ENCODE assay signal across 20 cellular contexts in the genomic region with DNA sequence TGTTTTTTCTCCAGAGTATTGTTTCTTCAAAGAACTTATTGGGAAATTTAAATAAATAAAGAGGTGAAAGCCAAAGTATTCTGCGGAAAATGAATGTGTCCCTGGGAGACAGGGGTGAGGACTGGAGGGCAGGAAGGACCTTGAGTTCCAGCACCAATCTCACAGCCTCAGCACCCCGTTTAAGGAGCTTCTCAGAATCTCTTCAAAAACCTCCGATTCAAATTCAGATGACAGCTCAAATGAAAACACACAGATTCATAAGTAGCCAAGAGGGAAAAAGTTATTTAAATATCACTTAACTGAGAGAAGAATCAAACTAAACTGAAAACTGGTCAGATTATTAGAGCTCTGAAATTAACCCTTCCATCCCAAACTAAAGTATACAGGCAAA. TPM values are rescaled to one million over a fixed set of nuclear protein-coding genes. Genes with fewer than 3 reads are reported as not detected.
A peak's percentile ranks its signal among the peaks of the same experiment; 100 is the strongest.
DNase-seq lines count a peak whose midpoint lies in the region; ATAC-seq and TF ChIP-seq lines count a peak whose summit lies in the region.
"Had no signal": no experiment of that assay in that cellular context is flagged by ENCODE, and none has a peak within 500 bp of the region (broad histone marks: within the 10 kb centered on the region; RNA-seq: fewer than 3 reads in every experiment).

No MANE protein-coding gene starts in this region.

- no peak overlapping the region for H3K4me3 Mint-ChIP-seq in endothelial cell (ENCODE audit: unreplicated experiment)
- H3K4me3 Mint-ChIP-seq: CD4-positive, alpha-beta T cell; GM23338 had no signal

- H3K36me3 ChIP-seq in left ventricle myocardium inferior (no peaks in the 10 kb centered on the region), heart right ventricle (no peaks in the 10 kb centered on the region)

- intact Hi-C loops in left ventricle myocardium inferior (cut with micrococcal nuclease) (no loop called here), heart right ventricle (cut with DNase I) (no loop called here), dorsolateral prefrontal cortex (cut with DNase I) (no loop called here)

- H3K4me1 ChIP-seq in left ventricle myocardium inferior (peaks cover 55% of the 10 kb centered on the region), heart right ventricle (peaks cover 0 to 51% (median 31%) of the 10 kb centered on the region in 9 donors)

- peaks cover 13% of the 10 kb centered on the region for H3K4me1 Mint-ChIP-seq in endothelial cell (ENCODE audit: unreplicated experiment)

- no peak for DNase-seq in left ventricle myocardium inferior
- no peak for DNase-seq in heart right ventricle
- DNase-seq in dorsolateral prefrontal cortex, result no peak
- peak; percentile 62 for DNase-seq in midbrain (lab: John Stamatoyannopoulos, UW)
- DNase-seq in substantia nigra (lab: John Stamatoyannopoulos, UW), result peak in 2 of 49 donors; percentile 4 to 19
- no peak for DNase-seq in activated naive CD4-positive, alpha-beta T cell treated with anti-CD3 and anti-CD28 coated beads, Interleukin-2, amount 50 U/mL, for 72 hours (ENCODE audit: low spot score in 2 of 2)
- no peak for DNase-seq in NOMO-1 treated with dmso at 0.1 percent for 144 hours (lab: John Stamatoyannopoulos, UW; ENCODE audit: unreplicated experiment)
- no peak for DNase-seq in endothelial cell (ENCODE audit: low spot score)
- DNase-seq: AML-193; Caco-2; CD4-positive, alpha-beta T cell; DMS153; DMS79; GDM1; HCEC 1CT had no signal

- no peaks in the 10 kb centered on the region for H3K27me3 ChIP-seq in left ventricle myocardium inferior (ENCODE audit: low read depth)
- no peaks in the 10 kb centered on the region for H3K27me3 ChIP-seq in heart right ventricle
- no peaks in the 10 kb centered on the region for H3K27me3 ChIP-seq in dorsolateral prefrontal cortex

- no peak overlapping the region for H3K27ac Mint-ChIP-seq in activated naive CD4-positive, alpha-beta T cell treated with anti-CD3 and anti-CD28 coated beads, Interleukin-2, amount 50 U/mL, for 72 hours
- no peak overlapping the region for H3K27ac Mint-ChIP-seq in endothelial cell (ENCODE audit: unreplicated experiment)
- H3K27ac Mint-ChIP-seq: CD4-positive, alpha-beta T cell; GM23338 had no signal

- H3K9me3 ChIP-seq in left ventricle myocardium inferior (replicated peaks) (peaks cover 4% of the 10 kb centered on the region), heart right ventricle (peaks cover 0 to 7% (median 0%) of the 10 kb centered on the region in 11 donors)
- H3K9me3 ChIP-seq: A549, Caco-2 had no signal

- ATAC-seq in heart right ventricle, result no peak
- no peak for ATAC-seq in activated naive CD4-positive, alpha-beta T cell treated with anti-CD3 and anti-CD28 coated beads, Interleukin-2, amount 50 U/mL, for 72 hours
- ATAC-seq: A549, GM23338 had no signal

- 62 to 63% methylated on average over 3 of the region's 3 CpGs for WGBS in heart right ventricle, 2 donors

- H3K4me3 ChIP-seq in left ventricle myocardium inferior, result peak overlapping the region; percentile 8
- no peak overlapping the region for H3K4me3 ChIP-seq in heart right ventricle
- H3K4me3 ChIP-seq in dorsolateral prefrontal cortex, result peak overlapping the region in 40 of 59 donors; percentile 1 to 56 (median 40)
- H3K4me3 ChIP-seq: A549, GM23338 had no signal

- H3K9me3 Mint-ChIP-seq in activated naive CD4-positive, alpha-beta T cell treated with anti-CD3 and anti-CD28 coated beads, Interleukin-2, amount 50 U/mL, for 72 hours, result no peaks in the 10 kb centered on the region
- no peaks in the 10 kb centered on the region for H3K9me3 Mint-ChIP-seq in endothelial cell (ENCODE audit: unreplicated experiment)
- H3K9me3 Mint-ChIP-seq: CD4-positive, alpha-beta T cell; GM23338 had no signal

- no peaks in the 10 kb centered on the region for H3K27me3 Mint-ChIP-seq in endothelial cell (ENCODE audit: unreplicated experiment)
- H3K27me3 Mint-ChIP-seq: CD4-positive, alpha-beta T cell had no signal

- no peak for TF ChIP-seq CTCF in left ventricle myocardium inferior (IDR thresholded peaks at IDR 0.05; ENCODE audit: borderline replicate concordance)
- TF ChIP-seq CTCF in heart right ventricle (IDR thresholded peaks at IDR 0.05), result no peak
- TF ChIP-seq CTCF in dorsolateral prefrontal cortex (IDR thresholded peaks at IDR 0.05 in 54 of 56, conservative IDR thresholded peaks at IDR 0.05 in 2 of 56; ENCODE audit: low read depth in 1 of 56, partially characterized antibody in 56 of 56), result no peak
- TF ChIP-seq CTCF in endothelial cell (IDR thresholded peaks at IDR 0.05; ENCODE audit: unreplicated experiment), result no peak

- peaks cover 0 to 4% of the 10 kb centered on the region in 2 donors for H3K36me3 Mint-ChIP-seq in activated naive CD4-positive, alpha-beta T cell treated with anti-CD3 and anti-CD28 coated beads, Interleukin-2, amount 50 U/mL, for 72 hours
- no peaks in the 10 kb centered on the region for H3K36me3 Mint-ChIP-seq in endothelial cell (ENCODE audit: low read depth, unreplicated experiment)

- H3K27ac ChIP-seq in left ventricle myocardium inferior (replicated peaks), result no peak overlapping the region
- peak overlapping the region in 2 of 10 donors; percentile 3 to 38 for H3K27ac ChIP-seq in heart right ventricle
- H3K27ac ChIP-seq in dorsolateral prefrontal cortex, result peak overlapping the region in 58 of 59 donors; percentile 42 to 99 (median 88)
- H3K27ac ChIP-seq in substantia nigra (ENCODE audit: low read depth, low read length, poor library complexity, severe bottlenecking), result peak overlapping the region; percentile 89
- H3K27ac ChIP-seq: 22Rv1, A549, C4-2B, HL-60 had no signal

RNA-seq across cellular contexts. Expression of a gene that starts 12.5 kb away (rescaled TPM):
- total RNA-seq in left ventricle myocardium inferior (16.7 TPM), heart right ventricle (10 to 100 TPM; 16.3 to 23.1 (median 20.3) TPM), dorsolateral prefrontal cortex (10 to 100 TPM; 30.2 to 76.1 (median 44.7) TPM), endothelial cell (ENCODE audit: unreplicated experiment) (65.0 TPM)
- 10 to 100 TPM in 1 of 2 donors, 1 to 10 TPM in 1; 7.8 to 10.2 TPM for polyA plus RNA-seq in heart right ventricle
- 10 to 100 TPM; 20.3 to 32.1 TPM for total RNA-seq in activated naive CD4-positive, alpha-beta T cell treated with anti-CD3 and anti-CD28 coated beads, Interleukin-2, amount 50 U/mL, for 72 hours

Comparison
In these comparisons a context has a peak if more than half of its experiments do, and no peak if none do; other contexts are left out.
1. H3K4me3 ChIP-seq: peak in left ventricle myocardium inferior (single experiment) and dorsolateral prefrontal cortex (40 of 59); none in heart right ventricle (0 of 10).